2 cellular contexts compared by ENCODE assay signal in genomic region chr2:86649119-86649947, GRCh38.
TF ChIP-seq lines count a peak whose summit lies in the region.

No MANE protein-coding gene starts in this region.

TF ChIP-seq in HEK293, 187 proteins besides CTCF, POLR2A, EP300 and RAD21 (continued from another document):
- TF ChIP-seq, protein P1, sequence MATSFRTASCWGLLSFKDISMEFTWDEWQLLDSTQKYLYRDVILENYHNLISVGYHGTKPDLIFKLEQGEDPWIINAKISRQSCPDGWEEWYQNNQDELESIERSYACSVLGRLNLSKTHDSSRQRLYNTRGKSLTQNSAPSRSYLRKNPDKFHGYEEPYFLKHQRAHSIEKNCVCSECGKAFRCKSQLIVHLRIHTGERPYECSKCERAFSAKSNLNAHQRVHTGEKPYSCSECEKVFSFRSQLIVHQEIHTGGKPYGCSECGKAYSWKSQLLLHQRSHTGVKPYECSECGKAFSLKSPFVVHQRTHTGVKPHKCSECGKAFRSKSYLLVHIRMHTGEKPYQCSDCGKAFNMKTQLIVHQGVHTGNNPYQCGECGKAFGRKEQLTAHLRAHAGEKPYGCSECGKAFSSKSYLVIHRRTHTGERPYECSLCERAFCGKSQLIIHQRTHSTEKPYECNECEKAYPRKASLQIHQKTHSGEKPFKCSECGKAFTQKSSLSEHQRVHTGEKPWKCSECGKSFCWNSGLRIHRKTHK (tag by site-specific recombination; IDR thresholded peaks at IDR 0.05): 0 out of 2 replicates have a peak, but pooled peaks have one; percentile 12

TF ChIP-seq in HepG2, 621 proteins besides CTCF, POLR2A, EP300 and RAD21 (continued from another document and continues in another):
- TF ChIP-seq, protein P2, sequence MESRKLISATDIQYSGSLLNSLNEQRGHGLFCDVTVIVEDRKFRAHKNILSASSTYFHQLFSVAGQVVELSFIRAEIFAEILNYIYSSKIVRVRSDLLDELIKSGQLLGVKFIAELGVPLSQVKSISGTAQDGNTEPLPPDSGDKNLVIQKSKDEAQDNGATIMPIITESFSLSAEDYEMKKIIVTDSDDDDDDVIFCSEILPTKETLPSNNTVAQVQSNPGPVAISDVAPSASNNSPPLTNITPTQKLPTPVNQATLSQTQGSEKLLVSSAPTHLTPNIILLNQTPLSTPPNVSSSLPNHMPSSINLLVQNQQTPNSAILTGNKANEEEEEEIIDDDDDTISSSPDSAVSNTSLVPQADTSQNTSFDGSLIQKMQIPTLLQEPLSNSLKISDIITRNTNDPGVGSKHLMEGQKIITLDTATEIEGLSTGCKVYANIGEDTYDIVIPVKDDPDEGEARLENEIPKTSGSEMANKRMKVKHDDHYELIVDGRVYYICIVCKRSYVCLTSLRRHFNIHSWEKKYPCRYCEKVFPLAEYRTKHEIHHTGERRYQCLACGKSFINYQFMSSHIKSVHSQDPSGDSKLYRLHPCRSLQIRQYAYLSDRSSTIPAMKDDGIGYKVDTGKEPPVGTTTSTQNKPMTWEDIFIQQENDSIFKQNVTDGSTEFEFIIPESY (CRISPR knock-in tag; IDR thresholded peaks at IDR 0.05): no peak
- TF ChIP-seq ZNF543 (CRISPR knock-in tag; IDR thresholded peaks at IDR 0.05) (no peak), ZNF766 (CRISPR knock-in tag; IDR thresholded peaks at IDR 0.05; ENCODE audit: borderline replicate concordance) (no peak), ZNF563 (CRISPR knock-in tag; IDR thresholded peaks at IDR 0.05) (no peak), RBM22 (optimal IDR thresholded peaks at IDR 0.05; ENCODE audit: low read length) (no peak), KDM2A (CRISPR knock-in tag; IDR thresholded peaks at IDR 0.05; ENCODE audit: borderline replicate concordance, low read depth) (no peak), ZNF430 (CRISPR knock-in tag; IDR thresholded peaks at IDR 0.05) (no peak), NR0B2 (CRISPR knock-in tag; IDR thresholded peaks at IDR 0.05) (no peak), MZF1 (CRISPR knock-in tag; IDR thresholded peaks at IDR 0.05; ENCODE audit: borderline replicate concordance) (no peak), ZNF121 (CRISPR knock-in tag; IDR thresholded peaks at IDR 0.05) (no peak), ZNF143 (CRISPR knock-in tag; IDR thresholded peaks at IDR 0.05) (no peak), RELA (CRISPR knock-in tag; IDR thresholded peaks at IDR 0.05) (no peak), KAT7 (CRISPR knock-in tag; IDR thresholded peaks at IDR 0.05; ENCODE audit: borderline replicate concordance) (no peak), MNT (IDR thresholded peaks at IDR 0.05) (no peak), SALL1 (CRISPR knock-in tag; IDR thresholded peaks at IDR 0.05) (peak; percentile 77; the same call in 1 of the 2 replicates), MEF2D (CRISPR knock-in tag; IDR thresholded peaks at IDR 0.05) (no peak), RARA (CRISPR knock-in tag; IDR thresholded peaks at IDR 0.05) (0 out of 2 replicates have a peak, but pooled peaks have one; percentile 5), PLRG1 (conservative IDR thresholded peaks at IDR 0.05) (no peak), RFX1 (IDR thresholded peaks at IDR 0.05) (no peak), ZNF251 (CRISPR knock-in tag; IDR thresholded peaks at IDR 0.05) (no peak), ZNF7 (CRISPR knock-in tag; IDR thresholded peaks at IDR 0.05) (no peak), ZBTB39 (CRISPR knock-in tag; IDR thresholded peaks at IDR 0.05) (no peak), ZNF274 (CRISPR knock-in tag; IDR thresholded peaks at IDR 0.05) (no peak), BCL3 (CRISPR knock-in tag; IDR thresholded peaks at IDR 0.05) (peak; percentile 64; the same call in 1 of the 2 replicates), ZNF562 (CRISPR knock-in tag; IDR thresholded peaks at IDR 0.05; ENCODE audit: borderline replicate concordance) (no peak), ZNF101 (CRISPR knock-in tag; IDR thresholded peaks at IDR 0.05; ENCODE audit: borderline replicate concordance, low read depth) (no peak), ZNF17 (CRISPR knock-in tag; IDR thresholded peaks at IDR 0.05) (no peak), ZNF12 (CRISPR knock-in tag; IDR thresholded peaks at IDR 0.05) (peak; percentile 28; the same call in 1 of the 2 replicates), ZSCAN30 (CRISPR knock-in tag; IDR thresholded peaks at IDR 0.05) (no peak), SP5 (CRISPR knock-in tag; IDR thresholded peaks at IDR 0.05; ENCODE audit: borderline replicate concordance, low read depth) (no peak), FIP1L1 (IDR thresholded peaks at IDR 0.05; ENCODE audit: borderline replicate concordance, insufficient read depth, low read depth, low read length) (no peak), NPAS2 (CRISPR knock-in tag; IDR thresholded peaks at IDR 0.05; ENCODE audit: borderline replicate concordance) (no peak), ZNF317 (CRISPR knock-in tag; IDR thresholded peaks at IDR 0.05) (0 out of 2 replicates have a peak, but pooled peaks have one; percentile 37), ATF5 (CRISPR knock-in tag; IDR thresholded peaks at IDR 0.05; ENCODE audit: low read depth) (no peak), IRX3 (CRISPR knock-in tag; IDR thresholded peaks at IDR 0.05; ENCODE audit: borderline replicate concordance, low read depth) (no peak), ZMYM3 (CRISPR knock-in tag; IDR thresholded peaks at IDR 0.05) (no peak), ZNF124 (CRISPR knock-in tag; IDR thresholded peaks at IDR 0.05) (no peak), ETS1 (CRISPR knock-in tag; IDR thresholded peaks at IDR 0.05) (no peak), HOXA9 (CRISPR knock-in tag; IDR thresholded peaks at IDR 0.05; ENCODE audit: borderline replicate concordance) (no peak), SAP130 (CRISPR knock-in tag; IDR thresholded peaks at IDR 0.05; ENCODE audit: low read depth) (peak; percentile 58), ZNF33A (CRISPR knock-in tag; IDR thresholded peaks at IDR 0.05; ENCODE audit: borderline replicate concordance) (no peak), FOXA1 (IDR thresholded peaks at IDR 0.05) (no peak), FOXA1 (CRISPR knock-in tag; IDR thresholded peaks at IDR 0.05) (0 out of 2 replicates have a peak, but pooled peaks have one; percentile 9), NFE2 (CRISPR knock-in tag; IDR thresholded peaks at IDR 0.05) (no peak), ZNF670 (CRISPR knock-in tag; IDR thresholded peaks at IDR 0.05; ENCODE audit: borderline replicate concordance) (no peak), HOMEZ (CRISPR knock-in tag; IDR thresholded peaks at IDR 0.05; ENCODE audit: low read depth) (peak; percentile 36; the same call in 1 of the 2 replicates), E2F2 (CRISPR knock-in tag; IDR thresholded peaks at IDR 0.05; ENCODE audit: borderline replicate concordance) (no peak), IRF1 (CRISPR knock-in tag; IDR thresholded peaks at IDR 0.05; ENCODE audit: low read depth) (no peak), RBM39 (IDR thresholded peaks at IDR 0.05; ENCODE audit: low read depth, low read length, poor library complexity, severe bottlenecking) (no peak), CBFB (CRISPR knock-in tag; IDR thresholded peaks at IDR 0.05) (no peak)
- TF ChIP-seq, protein P3, sequence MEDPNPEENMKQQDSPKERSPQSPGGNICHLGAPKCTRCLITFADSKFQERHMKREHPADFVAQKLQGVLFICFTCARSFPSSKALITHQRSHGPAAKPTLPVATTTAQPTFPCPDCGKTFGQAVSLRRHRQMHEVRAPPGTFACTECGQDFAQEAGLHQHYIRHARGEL (CRISPR knock-in tag; IDR thresholded peaks at IDR 0.05): no peak
